In the genomic region with DNA sequence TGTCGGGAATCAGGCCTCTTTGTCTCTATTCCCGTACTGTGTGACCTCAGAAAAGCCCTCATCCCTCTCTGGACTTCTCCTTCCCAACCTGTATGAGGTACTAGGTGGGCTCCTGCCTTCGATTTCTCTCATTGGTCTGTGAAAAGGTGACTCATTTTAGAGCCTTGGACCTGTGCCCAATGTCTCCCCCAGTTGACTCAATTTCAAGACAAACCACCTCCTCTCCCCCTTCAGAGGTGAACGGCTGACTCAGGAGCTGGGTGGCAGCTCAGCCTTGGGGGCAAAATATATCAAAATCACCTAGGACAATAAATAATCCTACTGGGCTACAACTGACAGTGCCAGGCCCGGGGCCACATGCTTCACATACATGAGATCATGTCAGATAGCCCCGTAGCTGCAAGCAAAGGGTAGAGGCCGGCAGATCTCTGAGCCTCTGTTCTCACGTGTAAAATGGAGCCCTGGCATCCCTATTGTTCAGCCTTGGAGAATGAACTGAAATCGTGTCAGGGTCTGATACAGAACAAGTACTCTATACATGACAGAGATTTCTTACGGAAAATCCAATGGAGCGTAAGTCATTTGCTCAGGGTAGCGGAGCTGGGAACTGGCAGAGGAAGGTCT, we compare ENCODE assay signal across 8 cellular contexts. TPM values are rescaled to one million over a fixed set of nuclear protein-coding genes. Genes with fewer than 3 reads are reported as not detected.
DNase-seq lines count a peak whose midpoint lies in the region; ATAC-seq and TF ChIP-seq lines count a peak whose summit lies in the region.

No MANE protein-coding gene starts in this region.

- POLR2A ChIA-PET in activated CD4-positive, alpha-beta memory T cell treated with anti-CD3 and anti-CD28 coated beads, Interleukin-2, amount 10 ng/mL, durations not matched to agents 7 days and 5 days (lab: Charles Lee) = interaction anchor here (1.3 to 2.5 kb wide), 7 partner anchors 24 to 91 kb away, joined by 3 to 27 read pairs (median 8); partner anchors contain the start of genes ACTMAP, EGLN2, NUMBL and RAB4B

- H3K27me3 ChIP-seq in KMS-11 (ENCODE audit: insufficient read depth, low read depth) (no peaks in the 10 kb centered on the region), endodermal cell (ENCODE audit: control insufficient read depth, insufficient read depth, low read length, poor library complexity, severe bottlenecking) (no peaks in the 10 kb centered on the region), subcutaneous abdominal adipose tissue (ENCODE audit: control insufficient read depth in 5 of 5, insufficient read depth in 4 of 5, low read length in 5 of 5) (peaks cover 0 to 8% (median 0%) of the 10 kb centered on the region in 5 donors)

- H3K79me2 ChIP-seq in KMS-11 (ENCODE audit: insufficient read depth, low read depth) = peaks cover 8% of the 10 kb centered on the region; the same call in 1 of the 2 replicates

- H3K9me3 Mint-ChIP-seq in activated CD4-positive, alpha-beta memory T cell treated with anti-CD3 and anti-CD28 coated beads, Interleukin-2, amount 10 ng/mL, durations not matched to agents 7 days and 5 days = no peaks in the 10 kb centered on the region
- no peaks in the 10 kb centered on the region for H3K9me3 Mint-ChIP-seq in endodermal cell
- no peaks in the 10 kb centered on the region for H3K9me3 Mint-ChIP-seq in nephron progenitor cell

- ATAC-seq in GM18502 (IDR thresholded peaks at IDR 0.05; ENCODE audit: poor library complexity, unreplicated experiment) = no peak

- H2AFZ ChIP-seq in KMS-11 (ENCODE audit: low read depth) = peak overlapping the region; percentile 57

- peaks cover 75% of the 10 kb centered on the region for H3K4me1 Mint-ChIP-seq in activated CD4-positive, alpha-beta memory T cell treated with anti-CD3 and anti-CD28 coated beads, Interleukin-2, amount 10 ng/mL, durations not matched to agents 7 days and 5 days
- H3K4me1 Mint-ChIP-seq in endodermal cell (peaks cover 19% of the 10 kb centered on the region), nephron progenitor cell (peaks cover 71% of the 10 kb centered on the region)

- H3K9me3 ChIP-seq in endodermal cell (ENCODE audit: control insufficient read depth, low read length) (no peaks in the 10 kb centered on the region), subcutaneous abdominal adipose tissue (ENCODE audit: control insufficient read depth in 5 of 5, low read length in 5 of 5) (no peaks in the 10 kb centered on the region)

- H4K20me1 ChIP-seq in KMS-11 (ENCODE audit: insufficient read depth) = no peaks in the 10 kb centered on the region

- peaks cover 21% of the 10 kb centered on the region for H3K36me3 Mint-ChIP-seq in activated CD4-positive, alpha-beta memory T cell treated with anti-CD3 and anti-CD28 coated beads, Interleukin-2, amount 10 ng/mL, durations not matched to agents 7 days and 5 days (ENCODE audit: low read depth)
- H3K36me3 Mint-ChIP-seq in endodermal cell (ENCODE audit: low read depth) (peaks cover 29% of the 10 kb centered on the region), nephron progenitor cell (ENCODE audit: low read depth) (peaks cover 23% of the 10 kb centered on the region)

- peak overlapping the region; percentile 95 for H3K4me2 ChIP-seq in KMS-11

- H3K27ac Mint-ChIP-seq in activated CD4-positive, alpha-beta memory T cell treated with anti-CD3 and anti-CD28 coated beads, Interleukin-2, amount 10 ng/mL, durations not matched to agents 7 days and 5 days = peak overlapping the region; percentile 87
- H3K27ac Mint-ChIP-seq in endodermal cell = peak overlapping the region; percentile 89
- peak overlapping the region; percentile 91 for H3K27ac Mint-ChIP-seq in nephron progenitor cell

- H3K4me1 ChIP-seq in KMS-11 (ENCODE audit: low read depth, poor library complexity, severe bottlenecking) = peaks cover 54% of the 10 kb centered on the region
- no peaks in the 10 kb centered on the region for H3K4me1 ChIP-seq in endodermal cell (ENCODE audit: control insufficient read depth, insufficient read depth, low read length)
- peaks cover 21 to 68% (median 62%) of the 10 kb centered on the region in 5 donors for H3K4me1 ChIP-seq in subcutaneous abdominal adipose tissue (ENCODE audit: control insufficient read depth in 5 of 5, insufficient read depth in 5 of 5, low read length in 5 of 5)

- peak; percentile 50 for DNase-seq in activated CD4-positive, alpha-beta memory T cell treated with anti-CD3 and anti-CD28 coated beads, Interleukin-2, amount 10 ng/mL, durations not matched to agents 7 days and 5 days
- DNase-seq in endodermal cell (peak; percentile 68), nephron progenitor cell (no peak), 8988T (no peak)

- WGBS in endodermal cell (ENCODE audit: insufficient coverage in 1 of 2, insufficient read length in 1 of 2), 2 experiments = 2 to 9% methylated on average over 9 to 12 of the region's 12 CpGs

- TF ChIP-seq CTCF in C4-2B (conservative IDR thresholded peaks at IDR 0.05) (no peak), KMS-11 (conservative IDR thresholded peaks at IDR 0.05; ENCODE audit: low read depth, low read length) (no peak), endodermal cell (conservative IDR thresholded peaks at IDR 0.05) (no peak), nephron progenitor cell (IDR thresholded peaks at IDR 0.05) (no peak)

- H3K4me3 ChIP-seq in KMS-11 (IDR thresholded peaks at IDR 0.05; ENCODE audit: insufficient read depth, low read depth, low read length) (no peak overlapping the region), endodermal cell (ENCODE audit: low read length) (peak overlapping the region; percentile 94), subcutaneous abdominal adipose tissue (ENCODE audit: low read depth in 1 of 5, low read length in 5 of 5) (peak overlapping the region; percentile 57 to 99 (median 86))

- H3K27me3 Mint-ChIP-seq in activated CD4-positive, alpha-beta memory T cell treated with anti-CD3 and anti-CD28 coated beads, Interleukin-2, amount 10 ng/mL, durations not matched to agents 7 days and 5 days = no peaks in the 10 kb centered on the region
- H3K27me3 Mint-ChIP-seq in endodermal cell (ENCODE audit: insufficient read depth) (no peaks in the 10 kb centered on the region), nephron progenitor cell (ENCODE audit: low read depth, poor library complexity) (no peaks in the 10 kb centered on the region)

- H3K36me3 ChIP-seq in KMS-11 (ENCODE audit: insufficient read depth) (no peaks in the 10 kb centered on the region), endodermal cell (ENCODE audit: control insufficient read depth, insufficient read depth, low read length) (peaks cover 20% of the 10 kb centered on the region), subcutaneous abdominal adipose tissue (ENCODE audit: control insufficient read depth in 5 of 5, insufficient read depth in 5 of 5, low read length in 5 of 5) (peaks cover 0 to 15% (median 8%) of the 10 kb centered on the region in 5 donors)

- H3K4me3 Mint-ChIP-seq in activated CD4-positive, alpha-beta memory T cell treated with anti-CD3 and anti-CD28 coated beads, Interleukin-2, amount 10 ng/mL, durations not matched to agents 7 days and 5 days = peak overlapping the region; percentile 90
- peak overlapping the region; percentile 91 for H3K4me3 Mint-ChIP-seq in endodermal cell
- H3K4me3 Mint-ChIP-seq in nephron progenitor cell = peak overlapping the region; percentile 94

- H3K27ac ChIP-seq in C4-2B (peak overlapping the region; percentile 92), KMS-11 (peak overlapping the region; percentile 17), endodermal cell (ENCODE audit: low read depth, low read length) (peak overlapping the region; percentile 66), subcutaneous abdominal adipose tissue (ENCODE audit: low read depth, low read length) (peak overlapping the region; percentile 99)

- CTCF ChIA-PET in activated CD4-positive, alpha-beta memory T cell treated with anti-CD3 and anti-CD28 coated beads, Interleukin-2, amount 10 ng/mL, durations not matched to agents 7 days and 5 days (lab: Charles Lee) = interaction anchor here (0.6 to 1.8 kb wide), 5 partner anchors 37 to 665 kb away, joined by 3 to 8 read pairs (median 3); partner anchors contain the start of gene RAB4B

- H3K9ac ChIP-seq in KMS-11 (peak overlapping the region; percentile 71), endodermal cell (ENCODE audit: extremely low read depth, low read length, poor library complexity, severe bottlenecking) (peak overlapping the region; percentile 67), subcutaneous abdominal adipose tissue (ENCODE audit: low read length in 5 of 5) (peak overlapping the region; percentile 74 to 100 (median 98))

RNA-seq across cellular contexts. Expression of gene COQ8B, which starts 0.5 kb away (rescaled TPM):
- total RNA-seq in activated CD4-positive, alpha-beta memory T cell treated with anti-CD3 and anti-CD28 coated beads, Interleukin-2, amount 10 ng/mL, durations not matched to agents 7 days and 5 days = 10 to 100 TPM; 32.5 to 37.7 TPM
- 10 to 100 TPM; 45.6 to 49.8 TPM for total RNA-seq in endodermal cell
- polyA plus RNA-seq in endodermal cell (2013, experiment 1 of 2) = 39.8 TPM
- 34.3 TPM for polyA plus RNA-seq in endodermal cell (2013, experiment 2 of 2)

RNA-seq across cellular contexts. Expression of gene ITPKC, which starts 0.8 kb away (rescaled TPM):
- 1 to 10 TPM; 6.6 to 6.8 TPM for total RNA-seq in activated CD4-positive, alpha-beta memory T cell treated with anti-CD3 and anti-CD28 coated beads, Interleukin-2, amount 10 ng/mL, durations not matched to agents 7 days and 5 days
- total RNA-seq in endodermal cell = 10 to 100 TPM in 1 of 2 donors, 1 to 10 TPM in 1; 9.9 to 11.1 TPM
- 8.8 TPM for polyA plus RNA-seq in endodermal cell (2013, experiment 1 of 2)
- polyA plus RNA-seq in endodermal cell (2013, experiment 2 of 2) = 8.2 TPM

RNA-seq across cellular contexts. Expression of gene NUMBL, which starts 25.7 kb away (rescaled TPM):
- 1 to 10 TPM; 4.8 to 5.8 TPM for total RNA-seq in activated CD4-positive, alpha-beta memory T cell treated with anti-CD3 and anti-CD28 coated beads, Interleukin-2, amount 10 ng/mL, durations not matched to agents 7 days and 5 days
- 10 to 100 TPM; 32.7 to 46.9 TPM for total RNA-seq in endodermal cell
- polyA plus RNA-seq in endodermal cell (2013, experiment 1 of 2) = 28.0 TPM
- 31.5 TPM for polyA plus RNA-seq in endodermal cell (2013, experiment 2 of 2)

RNA-seq across cellular contexts. Expression of gene ACTMAP, which starts 34.1 kb away (rescaled TPM):
- total RNA-seq in activated CD4-positive, alpha-beta memory T cell treated with anti-CD3 and anti-CD28 coated beads, Interleukin-2, amount 10 ng/mL, durations not matched to agents 7 days and 5 days = 10 to 100 TPM; 18.1 to 18.8 TPM
- total RNA-seq in endodermal cell = 10 to 100 TPM; 26.0 to 34.3 TPM
- 23.8 TPM for polyA plus RNA-seq in endodermal cell (2013, experiment 1 of 2)
- 21.1 TPM for polyA plus RNA-seq in endodermal cell (2013, experiment 2 of 2)

RNA-seq across cellular contexts. Expression of gene SNRPA, which starts 34.9 kb away (rescaled TPM):
- total RNA-seq in activated CD4-positive, alpha-beta memory T cell treated with anti-CD3 and anti-CD28 coated beads, Interleukin-2, amount 10 ng/mL, durations not matched to agents 7 days and 5 days = 100 to 1,000 TPM; 145 to 151 TPM
- 100 to 1,000 TPM; 160 to 199 TPM for total RNA-seq in endodermal cell
- 206 TPM for polyA plus RNA-seq in endodermal cell (2013, experiment 1 of 2)
- polyA plus RNA-seq in endodermal cell (2013, experiment 2 of 2) = 196 TPM

Comparison
In these comparisons a context has a peak if more than half of its experiments do, and no peak if none do; other contexts are left out.
1. H3K27ac ChIP-seq: peak in every context shown above with its lines; median percentile 99 in subcutaneous abdominal adipose tissue; 92 in C4-2B; 66 in endodermal cell; 17 in KMS-11.
2. DNase-seq: peak in activated CD4-positive, alpha-beta memory T cell treated with anti-CD3 and anti-CD28 coated beads, Interleukin-2, amount 10 ng/mL, durations not matched to agents 7 days and 5 days (single experiment) and endodermal cell (single experiment); none in nephron progenitor cell (single experiment) and 8988T (single experiment).
3. RNA of gene NUMBL, which starts 25.7 kb away (total RNA-seq): 32.7 to 46.9 TPM in endodermal cell; 4.8 to 5.8 TPM in activated CD4-positive, alpha-beta memory T cell treated with anti-CD3 and anti-CD28 coated beads, Interleukin-2, amount 10 ng/mL, durations not matched to agents 7 days and 5 days; every median in the first group is over 4 times any median in the second.
4. Peak in every context shown above with its lines, with median percentiles within 50 percentile points of each other: H3K9ac ChIP-seq, H3K27ac Mint-ChIP-seq and H3K4me3 Mint-ChIP-seq.